In genomic region chr20:53157443-53158408, GRCh38 we compare ENCODE assay signal across 1 cellular context.
TF ChIP-seq lines count a peak whose summit lies in the region.

No MANE protein-coding gene starts in this region.

TF ChIP-seq in HepG2, 621 proteins besides CTCF, POLR2A, EP300 and RAD21 (continued from another document):
- TF ChIP-seq ZNF275 (CRISPR knock-in tag; IDR thresholded peaks at IDR 0.05; ENCODE audit: borderline replicate concordance) (0 out of 2 replicates have a peak, but pooled peaks have one; percentile 63), GABPB1 (CRISPR knock-in tag; IDR thresholded peaks at IDR 0.05) (peak; percentile 54), SMC3 (IDR thresholded peaks at IDR 0.05; ENCODE audit: low read length) (peak; percentile 42; the same call in 1 of the 2 replicates), XRCC5 (optimal IDR thresholded peaks at IDR 0.05; ENCODE audit: low read length) (peak; percentile 62), ZNF557 (CRISPR knock-in tag; IDR thresholded peaks at IDR 0.05) (0 out of 2 replicates have a peak, but pooled peaks have one; percentile 39), ZMYM3 (CRISPR knock-in tag; IDR thresholded peaks at IDR 0.05) (no peak), ZNF44 (CRISPR knock-in tag; IDR thresholded peaks at IDR 0.05) (no peak), PITX1 (CRISPR knock-in tag; IDR thresholded peaks at IDR 0.05) (no peak), RORA (CRISPR knock-in tag; IDR thresholded peaks at IDR 0.05) (no peak), BORCS8-MEF2B (CRISPR knock-in tag; IDR thresholded peaks at IDR 0.05) (no peak), YEATS2 (CRISPR knock-in tag; IDR thresholded peaks at IDR 0.05; ENCODE audit: borderline replicate concordance) (no peak), SP1 (IDR thresholded peaks at IDR 0.05) (no peak), SP1 (CRISPR knock-in tag; IDR thresholded peaks at IDR 0.05) (no peak), HNF4A (CRISPR knock-in tag; IDR thresholded peaks at IDR 0.05) (peak; percentile 23; the same call in 1 of the 2 replicates), CAMTA2 (CRISPR knock-in tag; IDR thresholded peaks at IDR 0.05; ENCODE audit: borderline replicate concordance) (no peak), USF2 (IDR thresholded peaks at IDR 0.05; ENCODE audit: low read depth, low read length) (no peak), USF2 (CRISPR knock-in tag; IDR thresholded peaks at IDR 0.05; ENCODE audit: borderline replicate concordance) (no peak), NCOA5 (CRISPR knock-in tag; IDR thresholded peaks at IDR 0.05) (no peak), ZNF335 (CRISPR knock-in tag; IDR thresholded peaks at IDR 0.05) (no peak), ARID5B (CRISPR knock-in tag; IDR thresholded peaks at IDR 0.05) (no peak), FOXJ3 (CRISPR knock-in tag; IDR thresholded peaks at IDR 0.05; ENCODE audit: borderline replicate concordance) (no peak), ZMYM2 (CRISPR knock-in tag; IDR thresholded peaks at IDR 0.05) (no peak), GABPA (IDR thresholded peaks at IDR 0.05; ENCODE audit: low read depth, low read length) (0 out of 2 replicates have a peak, but pooled peaks have one; percentile 1), GABPA (CRISPR knock-in tag; IDR thresholded peaks at IDR 0.05; ENCODE audit: low read depth) (peak; percentile 70), TAF1 (CRISPR knock-in tag; IDR thresholded peaks at IDR 0.05) (no peak)
